ENCODE assay signal across 7 cellular contexts in genomic region chr17:46284467-46284866, GRCh38. TPM values are rescaled to one million over a fixed set of nuclear protein-coding genes. Genes with fewer than 3 reads are reported as not detected.
A peak's percentile ranks its signal among the peaks of the same experiment; 100 is the strongest.
DNase-seq lines count a peak whose midpoint lies in the region; ATAC-seq, FAIRE-seq and TF ChIP-seq lines count a peak whose summit lies in the region.
"Not testable (repeated sequence)": the region's sequence is repeated elsewhere in the genome, so short reads cannot be mapped to it uniquely, and the experiment has no call there.

No MANE protein-coding gene starts in this region.

- not testable (repeated sequence) for H3K9ac ChIP-seq in mammary epithelial cell (ENCODE audit: insufficient read depth, low read length)

- intact Hi-C loops in mammary epithelial cell (cut with micrococcal nuclease) = not testable (repeated sequence)

- dilution Hi-C loops in mammary epithelial cell (cut with HindIII; ENCODE audit: low sequenced_read_pairs) = not testable (repeated sequence)

- peak overlapping the region; percentile 12 for H3K27ac Mint-ChIP-seq in activated T-helper 17 cell treated with anti-CD3 and anti-CD28 coated beads, Interleukin-2, amount 50 U/mL, for 72 hours

- H4K20me1 ChIP-seq in mammary epithelial cell (ENCODE audit: insufficient read depth, low read length) = not testable (repeated sequence)

- TF ChIP-seq POLR2A in H54 (IDR thresholded peaks at IDR 0.05; ENCODE audit: low read depth, low read length) = not testable (repeated sequence)

- not testable (repeated sequence) for H3K4me3 ChIP-seq in mammary epithelial cell (replicated peaks in 1 of 3; ENCODE audit: insufficient read depth in 1 of 3, low read depth in 2 of 3, low read length in 3 of 3)

- CTCF ChIA-PET in mammary epithelial cell (lab: Charles Lee; ENCODE audit: low non-redundant PET) = interaction anchor here (0.7 kb wide), 1 partner anchor 240 kb away, joined by 6 read pairs; no protein-coding TSS in a partner anchor

- not testable (repeated sequence) for H3K4me1 ChIP-seq in mammary epithelial cell (ENCODE audit: insufficient read depth, low read length)

- not testable (repeated sequence) for H3K79me2 ChIP-seq in mammary epithelial cell (ENCODE audit: insufficient read depth, low read length)

- not testable (repeated sequence) for H3K27ac ChIP-seq in mammary epithelial cell (ENCODE audit: insufficient read depth, low read depth, low read length)

- H3K9me3 ChIP-seq in mammary epithelial cell (replicated peaks; ENCODE audit: insufficient read depth, low read length) = not testable (repeated sequence)

- peak; percentile 100 for ATAC-seq in activated T-helper 17 cell treated with anti-CD3 and anti-CD28 coated beads, Interleukin-2, amount 50 U/mL, for 72 hours (replicated peaks)

- DNase-seq in H54 (ENCODE audit: insufficient read length, low spot score) = not testable (repeated sequence)
- DNase-seq in RPMI7951 (ENCODE audit: low read depth) = peak; percentile 59
- DNase-seq in activated CD4-positive, alpha-beta T cell treated with anti-CD3 and anti-CD28 coated beads for 48 hours = peak; percentile 77
- DNase-seq in mammary epithelial cell = peak; percentile 73
- peak; percentile 87 for DNase-seq in kidney tubule cell (ENCODE audit: low spot score)
- peak; percentile 59 for DNase-seq in stimulated activated CD4-positive, alpha-beta T cell treated with anti-CD3 and anti-CD28 coated beads, Interleukin-2, amount 100 ng/mL, for 4 hours (ENCODE audit: low read depth)

- not testable (repeated sequence) for H2AFZ ChIP-seq in mammary epithelial cell (ENCODE audit: low read depth, low read length)

- not testable (repeated sequence) for H3K27me3 ChIP-seq in mammary epithelial cell (ENCODE audit: insufficient read depth, low read length)

- not testable (repeated sequence) for H3K9me3 Mint-ChIP-seq in activated T-helper 17 cell treated with anti-CD3 and anti-CD28 coated beads, Interleukin-2, amount 50 U/mL, for 72 hours

- not testable (repeated sequence) for BruUV-seq in mammary epithelial cell (replicated peaks; lab: Mats Ljungman, UMichigan)

- peak; percentile 97 for FAIRE-seq in H54 (lab: Jason Lieb, UNC)

- H3K36me3 Mint-ChIP-seq in activated T-helper 17 cell treated with anti-CD3 and anti-CD28 coated beads, Interleukin-2, amount 50 U/mL, for 72 hours (ENCODE audit: low read depth) = not testable (repeated sequence)

- TF ChIP-seq CTCF in mammary epithelial cell (conservative IDR thresholded peaks at IDR 0.05 in 1 of 2, IDR thresholded peaks at IDR 0.05 in 1 of 2; ENCODE audit: extremely low read depth in 1 of 2, insufficient read depth in 1 of 2, low read depth in 1 of 2, low read length in 2 of 2) = not testable (repeated sequence)

- in situ Hi-C loops in mammary epithelial cell (cut with MboI; ENCODE audit: low sequenced_read_pairs in 2 of 2) = not testable (repeated sequence)

- H3K4me3 Mint-ChIP-seq in activated T-helper 17 cell treated with anti-CD3 and anti-CD28 coated beads, Interleukin-2, amount 50 U/mL, for 72 hours = peak overlapping the region; percentile 24

- WGBS in mammary epithelial cell (ENCODE audit: low coverage, missing lambda C conversion rate) = no CpG with 5 or more reads among the region's 1 CpG

- H3K36me3 ChIP-seq in mammary epithelial cell (ENCODE audit: insufficient read depth, low read length) = not testable (repeated sequence)

- H3K4me1 Mint-ChIP-seq in activated T-helper 17 cell treated with anti-CD3 and anti-CD28 coated beads, Interleukin-2, amount 50 U/mL, for 72 hours = peaks cover 10% of the 10 kb centered on the region

- not testable (repeated sequence) for H3K4me2 ChIP-seq in mammary epithelial cell (ENCODE audit: insufficient read depth, low read depth, low read length)

- not testable (repeated sequence) for H3K27me3 Mint-ChIP-seq in activated T-helper 17 cell treated with anti-CD3 and anti-CD28 coated beads, Interleukin-2, amount 50 U/mL, for 72 hours

RNA-seq across cellular contexts. Expression of gene LRRC37A, which starts 10.5 kb away (rescaled TPM):
- total RNA-seq in RPMI7951 (2014; rRNA removed; shearing (Covaris generic)) = 0.20 and 0.36 TPM in 2 replicates
- 1 to 10 TPM; 1.8 to 3.7 TPM for total RNA-seq in activated T-helper 17 cell treated with anti-CD3 and anti-CD28 coated beads, Interleukin-2, amount 50 U/mL, for 72 hours
- 1 to 10 TPM; 1.7 to 3.0 TPM for total RNA-seq in mammary epithelial cell
- 0.35 TPM for polyA plus RNA-seq in mammary epithelial cell
- polyA minus RNA-seq in mammary epithelial cell = not detected
